In genomic region chr6:13253272-13253671, GRCh38 we compare ENCODE assay signal across 14 cellular contexts.
"Had no signal": no experiment of that assay in that cellular context is flagged by ENCODE, and none has a peak within 500 bp of the region (broad histone marks: within the 10 kb centered on the region; RNA-seq: fewer than 3 reads in every experiment).

No MANE protein-coding gene starts in this region.

- H3K27me3 ChIP-seq: vagina had no signal

- DNase-seq: activated CD4-positive, alpha-beta T cell treated with anti-CD3 and anti-CD28 coated beads, Interleukin-2, amount 50 U/mL, for 1 hour; amygdala; cortex of kidney; effector memory CD8-positive, alpha-beta T cell; stimulated activated CD4-positive, alpha-beta T cell treated with anti-CD3 and anti-CD28 coated beads, Interleukin-4, amount 100 ng/mL, for 1 hour; stimulated activated CD8-positive, alpha-beta memory T cell treated with anti-CD3 and anti-CD28 coated beads, Interleukin-4, amount 100 ng/mL, for 48 hours had no signal

- H3K4me3 ChIP-seq: gastroesophageal sphincter, vagina had no signal

- H3K27ac ChIP-seq: gastroesophageal sphincter, vagina had no signal

- H3K9me3 ChIP-seq: vagina had no signal

- H3K4me3 Mint-ChIP-seq: activated naive CD8-positive, alpha-beta T cell; brain; central memory CD8-positive, alpha-beta T cell; effector memory CD8-positive, alpha-beta T cell; memory B cell had no signal

- H3K27me3 Mint-ChIP-seq: activated naive CD8-positive, alpha-beta T cell; brain had no signal

- ATAC-seq: effector memory CD8-positive, alpha-beta T cell; gastroesophageal sphincter; left lobe of liver had no signal

- H3K4me1 Mint-ChIP-seq: central memory CD8-positive, alpha-beta T cell had no signal

- H3K36me3 ChIP-seq: gastroesophageal sphincter, vagina had no signal

- H3K4me1 ChIP-seq: gastroesophageal sphincter, vagina had no signal

- H3K9me3 Mint-ChIP-seq: activated T-helper 2 cell treated with anti-CD3 and anti-CD28 coated beads, Interferon-gamma antibody, Interleukin-2, Interleukin-4, amounts not matched to agents 10 μg/mL and 5 μg/mL and 100 μg/mL, durations not matched to agents 14 hours and 24 hours and 36 hours had no signal

- H3K27ac Mint-ChIP-seq: activated naive CD8-positive, alpha-beta T cell; activated T-helper 2 cell treated with anti-CD3 and anti-CD28 coated beads, Interferon-gamma antibody, Interleukin-2, Interleukin-4, amounts not matched to agents 10 μg/mL and 5 μg/mL and 100 μg/mL, durations not matched to agents 14 hours and 24 hours and 36 hours; brain; effector memory CD8-positive, alpha-beta T cell; memory B cell had no signal
